ENCODE assay signal across 16 cellular contexts in genomic region chr22:29871684-29872083, GRCh38. TPM values are rescaled to one million over a fixed set of nuclear protein-coding genes. Genes with fewer than 3 reads are reported as not detected.
A peak's percentile ranks its signal among the peaks of the same experiment; 100 is the strongest.
DNase-seq lines count a peak whose midpoint lies in the region; ATAC-seq, FAIRE-seq and TF ChIP-seq lines count a peak whose summit lies in the region.
"Had no signal": no experiment of that assay in that cellular context is flagged by ENCODE, and none has a peak within 500 bp of the region (broad histone marks: within the 10 kb centered on the region; RNA-seq: fewer than 3 reads in every experiment).

No MANE protein-coding gene starts in this region.

- no peak for TF ChIP-seq CTCF in K562 (IDR thresholded peaks at IDR 0.05 in 2 of 3, conservative IDR thresholded peaks at IDR 0.05 in 1 of 3; ENCODE audit: insufficient read depth in 2 of 3, low read depth in 1 of 3, low read length in 3 of 3)
- no peak for TF ChIP-seq CTCF in nephron (IDR thresholded peaks at IDR 0.05; ENCODE audit: unreplicated experiment in 3 of 3)
- TF ChIP-seq CTCF in omental fat pad (IDR thresholded peaks at IDR 0.05), result no peak

- H3K27me3 ChIP-seq in K562 (ENCODE audit: control insufficient read depth in 2 of 2, insufficient read depth in 2 of 2, low read length in 2 of 2), result no peaks in the 10 kb centered on the region
- H3K27me3 ChIP-seq: MG63 had no signal

- DNase-seq in D341Med (ENCODE audit: low spot score) (peak; percentile 57), NCI-H187 treated with DMSO at 0.1 percent for 48 hours (lab: John Stamatoyannopoulos, UW) (peak; percentile 36), K562 (ENCODE audit: extremely low read depth in 1 of 4, low spot score in 3 of 4) (peak in 1 of 4 experiments; percentile 14), omental fat pad (ENCODE audit: low spot score) (no peak), ACHN (no peak)
- no peak for DNase-seq in activated CD4-positive, alpha-beta memory T cell treated with anti-CD3 and anti-CD28 coated beads, Interleukin-2, amount 10 ng/mL, durations not matched to agents 7 days and 5 days
- DNase-seq: activated CD4-positive, alpha-beta T cell treated with anti-CD3 and anti-CD28 coated beads for 1 hour; activated gamma-delta T cell; GOT3; lower lobe of right lung; MG63 had no signal

- POLR2A ChIA-PET in K562 (lab: Yijun Ruan, JAX), result interaction anchor here (0.6 to 1.2 kb wide), 4 partner anchors 10 to 183 kb away, joined by 3 to 4 read pairs (median 3); no protein-coding TSS in a partner anchor
- POLR2A ChIA-PET in activated CD4-positive, alpha-beta memory T cell treated with anti-CD3 and anti-CD28 coated beads, Interleukin-2, amount 10 ng/mL, durations not matched to agents 7 days and 5 days (lab: Charles Lee), result no interaction called here

- no peak overlapping the region for H3K4me2 ChIP-seq in K562 (ENCODE audit: insufficient read depth, low read length)

- no peak for TF ChIP-seq EP300 in K562 (IDR thresholded peaks at IDR 0.05; ENCODE audit: low read length)

- peaks cover 0 to 3% of the 10 kb centered on the region in 2 experiments; a peak in 2 of 5 replicates for H3K4me1 ChIP-seq in K562 (replicated peaks in 1 of 2; ENCODE audit: control insufficient read depth in 2 of 2, insufficient read depth in 2 of 2, low read length in 2 of 2)
- H3K4me1 ChIP-seq: lower lobe of right lung had no signal

- H3K4me3 ChIP-seq in K562, result no peak overlapping the region
- H3K4me3 ChIP-seq: lower lobe of right lung, MG63, skin epidermis had no signal

- CTCF ChIA-PET in K562 (lab: Yijun Ruan, JAX; ENCODE audit: low intra/inter-chr PET ratio), result no interaction called here
- CTCF ChIA-PET in activated CD4-positive, alpha-beta memory T cell treated with anti-CD3 and anti-CD28 coated beads, Interleukin-2, amount 10 ng/mL, durations not matched to agents 7 days and 5 days (lab: Charles Lee), result interaction anchor here (0.7 to 0.8 kb wide), 2 partner anchors 14 to 20 kb away, joined by 3 read pairs; no protein-coding TSS in a partner anchor

- no peaks in the 10 kb centered on the region for H3K36me3 Mint-ChIP-seq in nephron (ENCODE audit: low read depth)
- H3K36me3 Mint-ChIP-seq in activated CD4-positive, alpha-beta memory T cell treated with anti-CD3 and anti-CD28 coated beads, Interleukin-2, amount 10 ng/mL, durations not matched to agents 7 days and 5 days (ENCODE audit: low read depth), result no peaks in the 10 kb centered on the region

- 15% methylated on average over 5 of the region's 5 CpGs for WGBS in K562 (ENCODE audit: insufficient coverage, low coverage, missing lambda C conversion rate)

- H3K27ac ChIP-seq in K562 (ENCODE audit: extremely low read depth, low read depth, low read length), result no peak overlapping the region
- H3K27ac ChIP-seq: lower lobe of right lung had no signal

- TF ChIP-seq RAD21 in K562 (CRISPR knock-in tag; conservative IDR thresholded peaks at IDR 0.05 in 1 of 2, IDR thresholded peaks at IDR 0.05 in 1 of 2), result no peak

- no peaks in the 10 kb centered on the region for H3K36me3 ChIP-seq in K562 (ENCODE audit: control insufficient read depth, insufficient read depth, low read length)
- H3K36me3 ChIP-seq: lower lobe of right lung, MG63 had no signal

- intact Hi-C loops in K562 (cut with micrococcal nuclease), result no loop called here

- in situ Hi-C loops in K562 (cut with MboI), result no loop called here
- in situ Hi-C loops in ACHN (cut with HindIII; ENCODE audit: low pct_ligation_motif_present, low pct_unique_long_range_greater_than_20kb, low sequenced_read_pairs), result no loop called here

- peaks cover 2% of the 10 kb centered on the region for H3K9me3 Mint-ChIP-seq in nephron
- no peaks in the 10 kb centered on the region for H3K9me3 Mint-ChIP-seq in activated CD4-positive, alpha-beta memory T cell treated with anti-CD3 and anti-CD28 coated beads, Interleukin-2, amount 10 ng/mL, durations not matched to agents 7 days and 5 days

- peak overlapping the region; percentile 2 to 31 (median 8) for H3K4me3 Mint-ChIP-seq in nephron
- H3K4me3 Mint-ChIP-seq in activated CD4-positive, alpha-beta memory T cell treated with anti-CD3 and anti-CD28 coated beads, Interleukin-2, amount 10 ng/mL, durations not matched to agents 7 days and 5 days, result no peak overlapping the region
- H3K4me3 Mint-ChIP-seq: B cell had no signal

- peaks cover 19% of the 10 kb centered on the region for H3K4me1 Mint-ChIP-seq in nephron
- peaks cover 3% of the 10 kb centered on the region for H3K4me1 Mint-ChIP-seq in activated CD4-positive, alpha-beta memory T cell treated with anti-CD3 and anti-CD28 coated beads, Interleukin-2, amount 10 ng/mL, durations not matched to agents 7 days and 5 days
- H3K4me1 Mint-ChIP-seq: B cell had no signal

- TF ChIP-seq POLR2A in K562 (conservative IDR thresholded peaks at IDR 0.05), result no peak

- no peaks in the 10 kb centered on the region for H3K9me1 ChIP-seq in K562 (ENCODE audit: control insufficient read depth, insufficient read depth, low read length)

- no peaks in the 10 kb centered on the region for H3K9me3 ChIP-seq in K562 (replicated peaks; ENCODE audit: control insufficient read depth, insufficient read depth, low read depth, low read length)
- H3K9me3 ChIP-seq: lower lobe of right lung, MG63 had no signal

- H3K27me3 Mint-ChIP-seq in nephron (ENCODE audit: low read depth), result peaks cover 16% of the 10 kb centered on the region
- peaks cover 17% of the 10 kb centered on the region for H3K27me3 Mint-ChIP-seq in activated CD4-positive, alpha-beta memory T cell treated with anti-CD3 and anti-CD28 coated beads, Interleukin-2, amount 10 ng/mL, durations not matched to agents 7 days and 5 days

- no TSS peak for BruUV-seq in K562 (replicated peaks; lab: Mats Ljungman, UMichigan)

- peak; percentile 6 for FAIRE-seq in K562 (lab: Jason Lieb, UNC)
- FAIRE-seq: colon had no signal

- no peaks in the 10 kb centered on the region for H3K79me2 ChIP-seq in K562 (ENCODE audit: control insufficient read depth, insufficient read depth, low read length)

- H3K27ac Mint-ChIP-seq in nephron, result peak overlapping the region; percentile 28 to 81 (median 70)
- no peak overlapping the region for H3K27ac Mint-ChIP-seq in activated CD4-positive, alpha-beta memory T cell treated with anti-CD3 and anti-CD28 coated beads, Interleukin-2, amount 10 ng/mL, durations not matched to agents 7 days and 5 days
- H3K27ac Mint-ChIP-seq: B cell had no signal

- peak; percentile 55 for ATAC-seq in K562
- ATAC-seq in omental fat pad (ENCODE audit: low FRiP score), result no peak
- ATAC-seq in HG02870 (IDR thresholded peaks at IDR 0.05; ENCODE audit: unreplicated experiment), result no peak

- H2AFZ ChIP-seq in K562 (ENCODE audit: low read depth, low read length), result peak overlapping the region; percentile 43

- no peaks in the 10 kb centered on the region for H4K20me1 ChIP-seq in K562 (replicated peaks; ENCODE audit: control insufficient read depth, insufficient read depth, low read length)

- H3K9ac ChIP-seq in K562 (ENCODE audit: insufficient read depth in 1 of 2, low read depth in 2 of 2, low read length in 2 of 2), result no peak overlapping the region

TF ChIP-seq in K562, 482 proteins besides CTCF, POLR2A, EP300 and RAD21 (continues in another document):
- TF ChIP-seq CHD2 (IDR thresholded peaks at IDR 0.05; ENCODE audit: low read depth, low read length) (no peak), MEIS2 (IDR thresholded peaks at IDR 0.05; ENCODE audit: partially characterized antibody) (peak; percentile 78), ZC3H11A (IDR thresholded peaks at IDR 0.05; ENCODE audit: low read depth, low read length) (no peak)

RNA-seq across cellular contexts. Expression of gene MTMR3, which starts 11.3 kb away (rescaled TPM):
- 79.8 and 96.2 TPM in 2 replicates for total RNA-seq in K562 (2011; cell fraction: chromatin; rRNA removed; ENCODE audit: low replicate concordance)
- total RNA-seq in K562 (2011; cell fraction: nucleolus; rRNA removed), result 38.5 and 45.4 TPM in 2 replicates
- total RNA-seq in K562 (2011; cell fraction: nucleoplasm; rRNA removed), result 55.1 and 55.5 TPM in 2 replicates
- total RNA-seq in K562 (2014; rRNA removed) (5.1 and 9.0 TPM in 2 replicates), K562 (2014; rRNA removed; fragmentation: Illumina TruSeq; extraction: Trizol) (7.1 and 8.3 TPM in 2 replicates), K562 (2015; rRNA removed; fragmentation: Illumina TruSeq; extraction: Trizol) (7.5 and 7.9 TPM in 2 replicates), K562 (2021) (12.3 and 13.6 TPM in 2 replicates), omental fat pad (10 to 100 TPM; 41.3 to 88.9 (median 53.2) TPM)
- polyA plus RNA-seq in K562 (2011; rRNA removed) (13.7 and 20.0 TPM in 2 replicates), K562 (2014; fragmentation: Illumina TruSeq; extraction: Trizol) (10.7 and 12.0 TPM in 2 replicates), K562 (2014; fragmentation: Nextera tagmentation; extraction: Ambion mirVana) (1 to 10 TPM; 1.6 to 1.9 TPM), K562 (2014; rRNA removed) (6.9 and 8.3 TPM in 2 replicates)
- 8.9 and 12.3 TPM in 2 replicates for polyA plus RNA-seq in K562 (2011; cell fraction: cytosol; rRNA removed)
- 83.6 and 87.4 TPM in 2 replicates for polyA plus RNA-seq in K562 (2011; cell fraction: nucleus; rRNA removed)
- 8.8 and 14.8 TPM in 2 replicates for polyA plus RNA-seq in K562 (2012)
- 17.3 and 19.5 TPM in 2 replicates for polyA minus RNA-seq in K562 (2011; rRNA and poly(A)+ RNA removed)
- polyA minus RNA-seq in K562 (2011; cell fraction: cytosol; rRNA and poly(A)+ RNA removed), result 5.9 and 13.6 TPM in 2 replicates
- polyA minus RNA-seq in K562 (2011; cell fraction: nucleus; rRNA and poly(A)+ RNA removed), result 13.2 and 26.2 TPM in 2 replicates
- total RNA-seq in activated CD4-positive, alpha-beta memory T cell treated with anti-CD3 and anti-CD28 coated beads, Interleukin-2, amount 10 ng/mL, durations not matched to agents 7 days and 5 days, result 10 to 100 TPM; 33.1 to 35.3 TPM

RNA-seq across cellular contexts. Expression of gene ASCC2, which starts 33.6 kb away (rescaled TPM):
- total RNA-seq in K562 (2011; cell fraction: chromatin; rRNA removed; ENCODE audit: low replicate concordance), result 87.8 and 154 TPM in 2 replicates
- 77.8 and 91.1 TPM in 2 replicates for total RNA-seq in K562 (2011; cell fraction: nucleolus; rRNA removed)
- 95.8 and 138 TPM in 2 replicates for total RNA-seq in K562 (2011; cell fraction: nucleoplasm; rRNA removed)
- 22.9 and 33.0 TPM in 2 replicates for total RNA-seq in K562 (2014; rRNA removed)
- 20.2 and 20.4 TPM in 2 replicates for total RNA-seq in K562 (2014; rRNA removed; fragmentation: Illumina TruSeq; extraction: Trizol)
- 26.6 and 27.3 TPM in 2 replicates for total RNA-seq in K562 (2015; rRNA removed; fragmentation: Illumina TruSeq; extraction: Trizol)
- 42.5 and 45.1 TPM in 2 replicates for total RNA-seq in K562 (2021)
- 26.8 and 34.4 TPM in 2 replicates for polyA plus RNA-seq in K562 (2011; rRNA removed)
- 26.4 and 36.5 TPM in 2 replicates for polyA plus RNA-seq in K562 (2011; cell fraction: cytosol; rRNA removed)
- 47.8 and 75.5 TPM in 2 replicates for polyA plus RNA-seq in K562 (2011; cell fraction: nucleus; rRNA removed)
- 35.6 and 43.4 TPM in 2 replicates for polyA plus RNA-seq in K562 (2012)
- polyA plus RNA-seq in K562 (2014; fragmentation: Illumina TruSeq; extraction: Trizol), result 46.7 and 47.4 TPM in 2 replicates
- 1 to 10 TPM; 4.0 TPM for polyA plus RNA-seq in K562 (2014; fragmentation: Nextera tagmentation; extraction: Ambion mirVana)
- 33.8 and 36.2 TPM in 2 replicates for polyA plus RNA-seq in K562 (2014; rRNA removed)
- 29.8 and 30.7 TPM in 2 replicates for polyA minus RNA-seq in K562 (2011; rRNA and poly(A)+ RNA removed)
- polyA minus RNA-seq in K562 (2011; cell fraction: cytosol; rRNA and poly(A)+ RNA removed), result 24.3 and 25.7 TPM in 2 replicates
- 22.9 and 27.5 TPM in 2 replicates for polyA minus RNA-seq in K562 (2011; cell fraction: nucleus; rRNA and poly(A)+ RNA removed)
- 10 to 100 TPM; 76.5 to 81.0 TPM for total RNA-seq in activated CD4-positive, alpha-beta memory T cell treated with anti-CD3 and anti-CD28 coated beads, Interleukin-2, amount 10 ng/mL, durations not matched to agents 7 days and 5 days
- 10 to 100 TPM; 35.4 to 65.2 (median 51.8) TPM for total RNA-seq in omental fat pad

Comparison
In these comparisons a context has a peak if more than half of its experiments do, and no peak if none do; other contexts are left out.
1. DNase-seq: peak in D341Med (single experiment) and NCI-H187 treated with DMSO at 0.1 percent for 48 hours (single experiment); none in activated CD4-positive, alpha-beta memory T cell treated with anti-CD3 and anti-CD28 coated beads, Interleukin-2, amount 10 ng/mL, durations not matched to agents 7 days and 5 days (single experiment), omental fat pad (single experiment) and ACHN (single experiment).